8 cellular contexts compared by ENCODE assay signal in genomic region chr16:3106205-3106928, GRCh38. TPM values are rescaled to one million over a fixed set of nuclear protein-coding genes. Genes with fewer than 3 reads are reported as not detected.
A peak's percentile ranks its signal among the peaks of the same experiment; 100 is the strongest.
DNase-seq lines count a peak whose midpoint lies in the region; ATAC-seq, FAIRE-seq and TF ChIP-seq lines count a peak whose summit lies in the region.

No MANE protein-coding gene starts in this region.

- H3K9me3 Mint-ChIP-seq in astrocyte (ENCODE audit: unreplicated experiment), result peaks cover under 1% of the 10 kb centered on the region

- H3K36me3 Mint-ChIP-seq in astrocyte (ENCODE audit: low read depth, unreplicated experiment), result peaks cover 2% of the 10 kb centered on the region

- no peaks in the 10 kb centered on the region for H3K4me1 Mint-ChIP-seq in astrocyte (ENCODE audit: low read depth, unreplicated experiment)

- H4K20me1 ChIP-seq in astrocyte (ENCODE audit: insufficient read depth, low read length), result no peaks in the 10 kb centered on the region

- H3K27me3 ChIP-seq in astrocyte (ENCODE audit: insufficient read depth, low read length) (no peaks in the 10 kb centered on the region), aorta (ENCODE audit: control insufficient read depth in 1 of 2, insufficient read depth in 2 of 2, low read length in 1 of 2) (no peaks in the 10 kb centered on the region)

- no peaks in the 10 kb centered on the region for H3K79me2 ChIP-seq in astrocyte (ENCODE audit: insufficient read depth, low read length)

- H3K27me3 Mint-ChIP-seq in astrocyte (ENCODE audit: low read depth, unreplicated experiment), result peaks cover 2% of the 10 kb centered on the region

- peak overlapping the region; percentile 83 for H2AFZ ChIP-seq in astrocyte (ENCODE audit: low read depth, low read length)

- FAIRE-seq in astrocyte (lab: Jason Lieb, UNC), result no peak

- H3K9ac ChIP-seq in astrocyte (ENCODE audit: low read length), result peak overlapping the region; percentile 74

- DNase-seq in NCI-H187 treated with DMSO at 0.1 percent for 48 hours (lab: John Stamatoyannopoulos, UW) (peak; percentile 64), T-helper 22 cell (ENCODE audit: low read depth) (peak; percentile 84), astrocyte (ENCODE audit: low read depth) (peak; percentile 78), hepatic stellate cell (ENCODE audit: low spot score) (peak; percentile 87), renal cortical epithelial cell (ENCODE audit: low read depth) (peak; percentile 58), aorta (peak; percentile 94 to 96)

- peak overlapping the region; percentile 83 for H3K4me3 Mint-ChIP-seq in astrocyte (ENCODE audit: unreplicated experiment)

- H3K9me3 ChIP-seq in astrocyte (ENCODE audit: insufficient read depth, low read depth, low read length) (no peaks in the 10 kb centered on the region), aorta (ENCODE audit: control insufficient read depth, low read length) (no peaks in the 10 kb centered on the region)

- H3K36me3 ChIP-seq in astrocyte (ENCODE audit: insufficient read depth, low read length) (no peaks in the 10 kb centered on the region), aorta (ENCODE audit: control insufficient read depth in 1 of 2, insufficient read depth in 2 of 2, low read length in 1 of 2) (no peaks in the 10 kb centered on the region)

- H3K27ac Mint-ChIP-seq in astrocyte (ENCODE audit: unreplicated experiment), result peak overlapping the region; percentile 77

- ATAC-seq in GM18499 (IDR thresholded peaks at IDR 0.05; ENCODE audit: insufficient read depth, unreplicated experiment) (peak; percentile 44), HG02885 (IDR thresholded peaks at IDR 0.05; ENCODE audit: poor library complexity, unreplicated experiment) (peak; percentile 89), aorta (ENCODE audit: low FRiP score) (peak; percentile 94)

- intact Hi-C loops in aorta (cut with DNase I), result loop anchor here in 1 of 2 donors (5.0 kb wide), 1 partner anchor 49 kb away; no protein-coding TSS in a partner anchor

- TF ChIP-seq CTCF in astrocyte (IDR thresholded peaks at IDR 0.05; ENCODE audit: insufficient read depth, low read depth, low read length), result no peak

- no peaks in the 10 kb centered on the region for H3K4me1 ChIP-seq in astrocyte (ENCODE audit: insufficient read depth, low read length)
- H3K4me1 ChIP-seq in aorta (ENCODE audit: control insufficient read depth in 1 of 2, insufficient read depth in 2 of 2, low read length in 2 of 2), result no peaks in the 10 kb centered on the region

- H3K4me2 ChIP-seq in astrocyte (ENCODE audit: low read length), result peak overlapping the region; percentile 92

- H3K4me3 ChIP-seq in astrocyte (ENCODE audit: insufficient read depth, low read depth, low read length) (peak overlapping the region; percentile 65), aorta (ENCODE audit: low read length in 2 of 2) (peak overlapping the region in 1 of 2 donors; percentile 62)

- H3K27ac ChIP-seq in astrocyte (ENCODE audit: low read depth, low read length) (peak overlapping the region; percentile 15), aorta (ENCODE audit: low read depth in 1 of 2, low read length in 2 of 2) (peak overlapping the region in 1 of 2 donors; percentile 28)

- WGBS in aorta, 2 donors, result 1 to 3% methylated on average over 54 to 74 of the region's 74 CpGs

RNA-seq across cellular contexts. Expression of gene ZNF205, which starts 6.0 kb away (rescaled TPM):
- total RNA-seq in astrocyte (13.2 and 15.4 TPM in 2 replicates), renal cortical epithelial cell (15.2 and 20.5 TPM in 2 replicates), aorta (10 to 100 TPM in 1 of 2 donors, 1 to 10 TPM in 1; 7.1 to 10.0 TPM)
- 10 to 100 TPM in 1 of 2 donors, 1 to 10 TPM in 1; 8.9 to 36.6 TPM for polyA plus RNA-seq in aorta

RNA-seq across cellular contexts. Expression of gene ZSCAN10, which starts 7.3 kb away (rescaled TPM):
- total RNA-seq in astrocyte, result 0.22 and 0.25 TPM in 2 replicates
- not detected in 2 replicates for total RNA-seq in renal cortical epithelial cell
- not detected for total RNA-seq in aorta
- polyA plus RNA-seq in aorta, result not detected

RNA-seq across cellular contexts. Expression of gene ZNF213, which starts 28.5 kb away (rescaled TPM):
- total RNA-seq in astrocyte (11.3 and 12.0 TPM in 2 replicates), renal cortical epithelial cell (6.1 and 19.3 TPM in 2 replicates), aorta (1 to 10 TPM; 8.0 to 8.6 TPM)
- 1 to 10 TPM; 2.3 to 5.6 TPM for polyA plus RNA-seq in aorta

RNA-seq across cellular contexts. Expression of gene IL32, which starts 40.9 kb away (rescaled TPM):
- total RNA-seq in astrocyte (27.8 and 43.8 TPM in 2 replicates), renal cortical epithelial cell (261 and 520 TPM in 2 replicates), aorta (10 to 100 TPM; 30.2 to 71.6 TPM)
- polyA plus RNA-seq in aorta, result 100 to 1,000 TPM in 1 of 2 donors, 10 to 100 TPM in 1; 18.2 to 137 TPM

Comparison
In these comparisons a context has a peak if more than half of its experiments do, and no peak if none do; other contexts are left out.
1. ATAC-seq: peak in every context shown above with its lines; median percentile 94 in aorta; 89 in HG02885; 44 in GM18499.